9 cellular contexts compared by ENCODE assay signal in the genomic region with DNA sequence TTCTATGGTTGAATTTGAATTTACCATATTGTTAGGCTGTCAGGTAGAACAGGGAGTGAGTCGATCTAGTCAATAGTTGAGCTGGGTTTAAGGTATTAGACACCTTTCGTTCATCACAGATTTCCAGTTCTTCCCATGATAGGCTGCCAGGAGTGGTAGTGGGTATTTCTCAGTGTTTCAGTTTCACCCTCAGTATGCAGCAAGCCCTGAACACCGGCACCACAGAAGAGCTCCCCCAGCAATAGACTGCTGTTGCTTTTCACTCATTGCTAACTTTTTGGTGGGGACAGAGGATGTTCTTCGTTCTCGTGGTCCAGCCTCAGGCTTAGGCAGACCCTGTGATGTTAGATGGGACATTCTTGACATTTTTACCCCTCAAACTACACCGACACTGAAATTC.
"Had no signal": no experiment of that assay in that cellular context is flagged by ENCODE, and none has a peak within 500 bp of the region (broad histone marks: within the 10 kb centered on the region; RNA-seq: fewer than 3 reads in every experiment).

No MANE protein-coding gene starts in this region.

- H3K9ac ChIP-seq: GM23248 had no signal

- H3K4me2 ChIP-seq: GM23338 had no signal

- H3K4me3 ChIP-seq: GM23248, GM23338, HAP-1 had no signal

- DNase-seq: GM23248, GOT3, H7, H9, HCEC 1CT, HFFc6 had no signal

- ATAC-seq: GM23338, HCT116 had no signal

- H3K27ac ChIP-seq: GM23248 had no signal

- H2AFZ ChIP-seq: GM23248, GM23338 had no signal

- H3K36me3 ChIP-seq: HAP-1 had no signal

- H3K4me1 ChIP-seq: HAP-1 had no signal

- H3K9me3 ChIP-seq: HAP-1 had no signal
